Comparison of ENCODE assay signal across 18 cellular contexts in genomic region chr11:119476666-119477331, GRCh38. TPM values are rescaled to one million over a fixed set of nuclear protein-coding genes. Genes with fewer than 3 reads are reported as not detected.
"Had no signal": no experiment of that assay in that cellular context is flagged by ENCODE, and none has a peak within 500 bp of the region (broad histone marks: within the 10 kb centered on the region; RNA-seq: fewer than 3 reads in every experiment).

No MANE protein-coding gene starts in this region.

- H3K4me1 Mint-ChIP-seq: immature natural killer cell had no signal

- H3K36me3 Mint-ChIP-seq: immature natural killer cell had no signal

- H3K27me3 ChIP-seq: ovary had no signal

- FAIRE-seq: frontal cortex had no signal

- H3K9me3 ChIP-seq: ovary had no signal

- H3K9me3 Mint-ChIP-seq: immature natural killer cell; neural crest cell; T-helper 2 cell treated with Interferon-gamma antibody and Interleukin-4, amounts not matched to agents 5 μg/mL and 100 μg/mL, for 36 hours had no signal

- H3K27ac Mint-ChIP-seq: immature natural killer cell; T-helper 2 cell treated with Interferon-gamma antibody and Interleukin-4, amounts not matched to agents 5 μg/mL and 100 μg/mL, for 36 hours had no signal

- H3K36me3 ChIP-seq: ovary had no signal

- ATAC-seq: left cardiac atrium had no signal

- H3K4me3 Mint-ChIP-seq: immature natural killer cell; neural crest cell; T-helper 2 cell treated with Interferon-gamma antibody and Interleukin-4, amounts not matched to agents 5 μg/mL and 100 μg/mL, for 36 hours had no signal

- H3K27ac ChIP-seq: epithelial cell of prostate, ovary had no signal

- H3K4me3 ChIP-seq: lung, ovary had no signal

- DNase-seq: activated CD4-positive, alpha-beta T cell treated with anti-CD3 and anti-CD28 coated beads, Interleukin-2, amount 50 U/mL, for 1 hour; activated CD4-positive, CD25-positive, alpha-beta regulatory T cell; activated naive CD4-positive, alpha-beta T cell treated with Interleukin-2 at 50 U/mL for 16 hours; anterior cingulate cortex; effector memory CD4-positive, alpha-beta T cell; immature natural killer cell; left cardiac atrium; midbrain; ovary; stimulated activated CD4-positive, alpha-beta T cell treated with anti-CD3 and anti-CD28 coated beads, Interleukin-2, amount 100 ng/mL, for 48 hours; stimulated activated naive CD4-positive, alpha-beta T cell; substantia nigra; trophoblast cell had no signal

RNA-seq across cellular contexts. Expression of gene THY1, which starts 53.8 kb away (rescaled TPM):
- polyA plus RNA-seq: immature natural killer cell had no signal
